In genomic region chr2:120831106-120831505, GRCh38 we compare ENCODE assay signal across 1 cellular context.
TF ChIP-seq lines count a peak whose summit lies in the region.

No MANE protein-coding gene starts in this region.

TF ChIP-seq in WTC11, 78 proteins besides CTCF, POLR2A, EP300 and RAD21 (continued from another document):
- TF ChIP-seq AR (CRISPR knock-in tag; IDR thresholded peaks at IDR 0.05), result no peak
- no peak for TF ChIP-seq FOXP4 (CRISPR knock-in tag; IDR thresholded peaks at IDR 0.05)
